12 cellular contexts compared by ENCODE assay signal in the genomic region with DNA sequence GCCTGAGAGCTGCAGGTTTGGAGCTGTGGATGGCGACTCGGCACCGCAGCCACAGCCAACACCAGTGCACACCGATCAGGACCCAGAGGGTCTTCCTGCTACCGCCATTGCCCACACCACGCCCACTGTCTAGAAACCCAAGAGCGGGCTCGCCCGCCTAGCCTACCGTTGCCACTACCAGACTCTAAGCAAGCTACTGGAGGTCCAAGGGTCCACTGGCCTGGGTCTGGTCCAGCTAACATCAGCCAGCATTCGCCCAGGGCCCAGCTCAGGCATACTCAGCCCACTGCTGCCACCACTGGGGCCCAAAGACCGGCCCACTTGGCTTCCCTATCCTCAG. TPM values are rescaled to one million over a fixed set of nuclear protein-coding genes. Genes with fewer than 3 reads are reported as not detected.
DNase-seq lines count a peak whose midpoint lies in the region; TF ChIP-seq lines count a peak whose summit lies in the region.
"Had no signal": no experiment of that assay in that cellular context is flagged by ENCODE, and none has a peak within 500 bp of the region (broad histone marks: within the 10 kb centered on the region; RNA-seq: fewer than 3 reads in every experiment).

No MANE protein-coding gene starts in this region.

- H3K9ac ChIP-seq in OCI-LY1 (ENCODE audit: low read length) (no peak overlapping the region), iPS-18a (ENCODE audit: low read length) (no peak overlapping the region)

- H3K27me3 ChIP-seq in left ventricle myocardium inferior (ENCODE audit: low read depth) (peaks cover 49% of the 10 kb centered on the region), OCI-LY1 (ENCODE audit: insufficient read depth, low read length) (no peaks in the 10 kb centered on the region), iPS-18a (ENCODE audit: control insufficient read depth, insufficient read depth, low read length) (peaks cover 53% of the 10 kb centered on the region), stomach (peaks cover 0 to 25% (median 14%) of the 10 kb centered on the region in 3 donors)
- H3K27me3 ChIP-seq: ascending aorta had no signal

- no peak overlapping the region for H3K27ac Mint-ChIP-seq in type B pancreatic cell

- H3K4me1 ChIP-seq in left ventricle myocardium inferior (peaks cover 17% of the 10 kb centered on the region), OCI-LY1 (ENCODE audit: insufficient read depth, low read length, severe bottlenecking) (peaks cover 12% of the 10 kb centered on the region), iPS-18a (ENCODE audit: control insufficient read depth, low read depth, low read length) (no peaks in the 10 kb centered on the region), stomach (peaks cover 10 to 24% (median 18%) of the 10 kb centered on the region in 4 donors)

- H3K27me3 Mint-ChIP-seq in type B pancreatic cell = peaks cover 47% of the 10 kb centered on the region

- DNase-seq in left ventricle myocardium inferior (no peak), cardiac septum (ENCODE audit: low spot score) (no peak), type B pancreatic cell (ENCODE audit: extremely low spot score, unreplicated experiment) (no peak), stomach (no peak), GF-D8 (lab: John Stamatoyannopoulos, UW) (no peak), SHP77 treated with DMSO at 0.1 percent for 48 hours (lab: John Stamatoyannopoulos, UW) (no peak)
- DNase-seq: activated CD4-positive, CD25-positive, alpha-beta regulatory T cell treated with anti-CD3 and anti-CD28 coated beads, Interleukin-2, amount 50 U/mL, for 72 hours; NCI-H1105 treated with DMSO at 0.1 percent for 48 hours had no signal

- no peaks in the 10 kb centered on the region for H3K36me3 Mint-ChIP-seq in type B pancreatic cell
- H3K36me3 Mint-ChIP-seq: CD14-positive monocyte had no signal

- H3K9me3 ChIP-seq in left ventricle myocardium inferior (replicated peaks) (peaks cover 9% of the 10 kb centered on the region), OCI-LY1 (ENCODE audit: low read length) (0 out of 2 replicates have a peak, but pooled peaks cover 2% of the 10 kb centered on the region), iPS-18a (ENCODE audit: control insufficient read depth, low read depth, low read length) (no peaks in the 10 kb centered on the region), stomach (no peaks in the 10 kb centered on the region)
- H3K9me3 ChIP-seq: ascending aorta had no signal

- H3F3A ChIP-seq in OCI-LY1 (ENCODE audit: insufficient read depth, low read length) = no peaks in the 10 kb centered on the region

- no peak for TF ChIP-seq CTCF in left ventricle myocardium inferior (IDR thresholded peaks at IDR 0.05; ENCODE audit: borderline replicate concordance)
- TF ChIP-seq CTCF in OCI-LY1 (IDR thresholded peaks at IDR 0.05; ENCODE audit: low read length) = no peak
- no peak for TF ChIP-seq CTCF in type B pancreatic cell (conservative IDR thresholded peaks at IDR 0.05)
- TF ChIP-seq CTCF in stomach (IDR thresholded peaks at IDR 0.05) = no peak

- WGBS in stomach, 5 donors = 53 to 75% (median 73%) methylated on average over 8 to 12 of the region's 12 CpGs

- H3K4me3 Mint-ChIP-seq in type B pancreatic cell = peak overlapping the region; percentile 12

- no peaks in the 10 kb centered on the region for H3K9me3 Mint-ChIP-seq in type B pancreatic cell

- intact Hi-C loops in left ventricle myocardium inferior (cut with micrococcal nuclease) = loop anchor here (10.0 kb wide), 1 partner anchor 359 kb away; no protein-coding TSS in a partner anchor
- intact Hi-C loops in cardiac septum (cut with DNase I) = loop anchor here (5.0 kb wide), 1 partner anchor 361 kb away; no protein-coding TSS in a partner anchor
- intact Hi-C loops in stomach (cut with DNase I; ENCODE audit: low total_unique reads) = loop anchor here (10.0 kb wide), 1 partner anchor 369 kb away; no protein-coding TSS in a partner anchor

- H4K20me1 ChIP-seq in OCI-LY1 (ENCODE audit: insufficient read depth, low read length) = no peaks in the 10 kb centered on the region

- peak overlapping the region; percentile 62; the same call in 1 of the 2 replicates for H3K4me2 ChIP-seq in OCI-LY1 (ENCODE audit: low read length)

- H3K36me3 ChIP-seq in left ventricle myocardium inferior (no peaks in the 10 kb centered on the region), OCI-LY1 (ENCODE audit: insufficient read depth, low read length) (no peaks in the 10 kb centered on the region; the same call in 1 of the 2 replicates), iPS-18a (ENCODE audit: control insufficient read depth, low read depth, low read length) (no peaks in the 10 kb centered on the region), stomach (no peaks in the 10 kb centered on the region)
- H3K36me3 ChIP-seq: ascending aorta had no signal

- peaks cover 7% of the 10 kb centered on the region for H3K4me1 Mint-ChIP-seq in type B pancreatic cell (ENCODE audit: unreplicated experiment)

- no peaks in the 10 kb centered on the region for H3K79me2 ChIP-seq in OCI-LY1 (ENCODE audit: insufficient read depth, low read length)

- no peak for TF ChIP-seq POLR2A in stomach (IDR thresholded peaks at IDR 0.05)

- H3K9me2 ChIP-seq in OCI-LY1 (ENCODE audit: low read depth, low read length) = no peaks in the 10 kb centered on the region

- TF ChIP-seq EP300 in stomach (IDR thresholded peaks at IDR 0.05) = no peak

- peak overlapping the region; percentile 67 for H3K4me3 ChIP-seq in left ventricle myocardium inferior
- H3K4me3 ChIP-seq in OCI-LY1 (ENCODE audit: low read depth, low read length, poor library complexity, severe bottlenecking) = no peak overlapping the region
- H3K4me3 ChIP-seq in iPS-18a (ENCODE audit: low read length) = peak overlapping the region; percentile 53
- H3K4me3 ChIP-seq in stomach = peak overlapping the region in 2 of 4 donors; percentile 53 to 63

- H3K27ac ChIP-seq in left ventricle myocardium inferior (replicated peaks) (no peak overlapping the region), OCI-LY1 (ENCODE audit: low read depth, low read length, poor library complexity, severe bottlenecking) (no peak overlapping the region), iPS-18a (ENCODE audit: low read length) (no peak overlapping the region), stomach (no peak overlapping the region)
- H3K27ac ChIP-seq: ascending aorta had no signal

- no peak overlapping the region for H2AFZ ChIP-seq in OCI-LY1 (ENCODE audit: low read length)

RNA-seq across cellular contexts. Expression of gene MON2, which starts 30.5 kb away (rescaled TPM):
- total RNA-seq in left ventricle myocardium inferior (17.2 TPM), cardiac septum (26.4 TPM), type B pancreatic cell (ENCODE audit: low replicate concordance) (44.2 and 47.4 TPM in 2 replicates), stomach (100 to 1,000 TPM in 3 of 5 donors, 10 to 100 TPM in 2; 20.4 to 191 (median 144) TPM)
- polyA plus RNA-seq in stomach = 1 to 10 TPM; 3.1 to 9.4 (median 3.2) TPM
